11 cellular contexts compared by ENCODE assay signal in genomic region chr2:233872129-233872528, GRCh38. TPM values are rescaled to one million over a fixed set of nuclear protein-coding genes. Genes with fewer than 3 reads are reported as not detected.
"Had no signal": no experiment of that assay in that cellular context is flagged by ENCODE, and none has a peak within 500 bp of the region (broad histone marks: within the 10 kb centered on the region; RNA-seq: fewer than 3 reads in every experiment).

No MANE protein-coding gene starts in this region.

RNA-seq across cellular contexts. Expression of gene HJURP, which starts 17.8 kb away (rescaled TPM):
- total RNA-seq: cardiac septum had no signal

RNA-seq across cellular contexts. Expression of gene TRPM8, which starts 45.0 kb away (rescaled TPM):
- total RNA-seq: activated CD4-positive, alpha-beta memory T cell treated with anti-CD3 and anti-CD28 coated beads, Interleukin-2, amount 10 ng/mL, durations not matched to agents 7 days and 5 days; activated CD4-positive, alpha-beta T cell treated with anti-CD3 and anti-CD28 coated beads, Interleukin-2, amount 10 ng/mL, durations not matched to agents 7 days and 5 days; left ventricle myocardium inferior; mesenteric fat pad; mucosa of descending colon; osteocyte; posterior vena cava; spleen; tibial nerve; ureter had no signal
